ENCODE assay signal across 18 cellular contexts in the genomic region with DNA sequence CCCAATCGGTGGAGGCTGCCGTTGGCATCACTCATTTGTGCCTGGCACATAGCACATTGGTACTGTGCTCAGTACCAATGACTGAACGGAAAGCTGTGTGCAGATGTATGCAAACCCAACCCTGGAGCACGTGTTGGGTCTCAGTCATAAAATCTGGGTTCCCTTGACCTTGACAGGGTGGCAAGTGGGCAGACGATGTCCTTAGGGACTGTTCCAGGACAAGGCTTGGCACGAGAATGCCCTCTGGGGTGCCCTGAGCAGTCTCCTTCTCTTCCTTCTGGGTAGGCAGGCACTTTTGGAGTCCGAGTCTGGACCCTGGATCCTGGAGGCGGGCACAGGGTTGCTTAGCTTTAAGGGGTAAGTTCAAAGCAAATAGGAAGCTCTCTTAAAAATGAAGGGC.
DNase-seq lines count a peak whose midpoint lies in the region; ATAC-seq and TF ChIP-seq lines count a peak whose summit lies in the region.
"Had no signal": no experiment of that assay in that cellular context is flagged by ENCODE, and none has a peak within 500 bp of the region (broad histone marks: within the 10 kb centered on the region; RNA-seq: fewer than 3 reads in every experiment).

No MANE protein-coding gene starts in this region.

- no peak for ATAC-seq in activated CD8-positive, alpha-beta T cell treated with anti-CD3 and anti-CD28 coated beads, Interleukin-2, amount 10 ng/mL, durations not matched to agents 7 days and 5 days
- no peak for ATAC-seq in activated CD8-positive, alpha-beta T cell treated with anti-CD3 and anti-CD28 coated beads for 36 hours
- ATAC-seq in left ventricle myocardium superior (no peak), omental fat pad (ENCODE audit: low FRiP score) (no peak)

- DNase-seq in activated CD8-positive, alpha-beta T cell treated with anti-CD3 and anti-CD28 coated beads, Interleukin-2, amount 10 ng/mL, durations not matched to agents 7 days and 5 days: no peak
- no peak for DNase-seq in activated CD8-positive, alpha-beta T cell treated with anti-CD3 and anti-CD28 coated beads for 36 hours
- DNase-seq in cardiac septum (ENCODE audit: low spot score): peak; percentile 33
- DNase-seq in left ventricle myocardium superior: no peak
- DNase-seq in islet precursor cell: peak; percentile 11
- DNase-seq in omental fat pad (ENCODE audit: low spot score): no peak
- DNase-seq in NCI-H2227 (lab: John Stamatoyannopoulos, UW; ENCODE audit: unreplicated experiment): no peak
- DNase-seq: CD4-positive, CD25-positive, alpha-beta regulatory T cell; DMS153; NCI-H1048; NCI-H1417 treated with DMSO at 0.1 percent for 48 hours; NCI-H1694 treated with DMSO at 0.1 percent for 48 hours; NCI-H2081; NCI-H226; NCI-H510A; NCI-H69; RPMI8226; SHP77 had no signal

- TF ChIP-seq CTCF in activated CD8-positive, alpha-beta T cell treated with anti-CD3 and anti-CD28 coated beads for 36 hours (IDR thresholded peaks at IDR 0.05): no peak
- no peak for TF ChIP-seq CTCF in omental fat pad (IDR thresholded peaks at IDR 0.05)

- H3K27me3 Mint-ChIP-seq in activated CD8-positive, alpha-beta T cell treated with anti-CD3 and anti-CD28 coated beads, Interleukin-2, amount 10 ng/mL, durations not matched to agents 7 days and 5 days (ENCODE audit: low read depth): no peaks in the 10 kb centered on the region
- H3K27me3 Mint-ChIP-seq in activated CD8-positive, alpha-beta T cell treated with anti-CD3 and anti-CD28 coated beads for 36 hours: no peaks in the 10 kb centered on the region
- H3K27me3 Mint-ChIP-seq: CD4-positive, CD25-positive, alpha-beta regulatory T cell had no signal

- H3K27ac Mint-ChIP-seq in activated CD8-positive, alpha-beta T cell treated with anti-CD3 and anti-CD28 coated beads, Interleukin-2, amount 10 ng/mL, durations not matched to agents 7 days and 5 days: peak overlapping the region; percentile 44
- H3K27ac Mint-ChIP-seq in activated CD8-positive, alpha-beta T cell treated with anti-CD3 and anti-CD28 coated beads for 36 hours: no peak overlapping the region

- POLR2A ChIA-PET in activated CD8-positive, alpha-beta T cell treated with anti-CD3 and anti-CD28 coated beads, Interleukin-2, amount 10 ng/mL, durations not matched to agents 7 days and 5 days (lab: Charles Lee): no interaction called here
- POLR2A ChIA-PET in activated CD8-positive, alpha-beta T cell treated with anti-CD3 and anti-CD28 coated beads for 36 hours (lab: Charles Lee): no interaction called here

- CTCF ChIA-PET in activated CD8-positive, alpha-beta T cell treated with anti-CD3 and anti-CD28 coated beads, Interleukin-2, amount 10 ng/mL, durations not matched to agents 7 days and 5 days (lab: Charles Lee): no interaction called here
- CTCF ChIA-PET in activated CD8-positive, alpha-beta T cell treated with anti-CD3 and anti-CD28 coated beads for 36 hours (lab: Charles Lee): no interaction called here

- H3K36me3 Mint-ChIP-seq in activated CD8-positive, alpha-beta T cell treated with anti-CD3 and anti-CD28 coated beads, Interleukin-2, amount 10 ng/mL, durations not matched to agents 7 days and 5 days (ENCODE audit: low read depth): peaks cover 3% of the 10 kb centered on the region
- H3K36me3 Mint-ChIP-seq in activated CD8-positive, alpha-beta T cell treated with anti-CD3 and anti-CD28 coated beads for 36 hours (ENCODE audit: low read depth): no peaks in the 10 kb centered on the region
- H3K36me3 Mint-ChIP-seq: CD4-positive, CD25-positive, alpha-beta regulatory T cell had no signal

- intact Hi-C loops in activated CD8-positive, alpha-beta T cell treated with anti-CD3 and anti-CD28 coated beads for 36 hours (cut with micrococcal nuclease): no loop called here
- intact Hi-C loops in cardiac septum (cut with DNase I) (no loop called here), left ventricle myocardium superior (cut with micrococcal nuclease) (no loop called here)

- H3K9me3 Mint-ChIP-seq in activated CD8-positive, alpha-beta T cell treated with anti-CD3 and anti-CD28 coated beads, Interleukin-2, amount 10 ng/mL, durations not matched to agents 7 days and 5 days (ENCODE audit: insufficient read depth): no peaks in the 10 kb centered on the region
- no peaks in the 10 kb centered on the region for H3K9me3 Mint-ChIP-seq in activated CD8-positive, alpha-beta T cell treated with anti-CD3 and anti-CD28 coated beads for 36 hours
- H3K9me3 Mint-ChIP-seq: CD4-positive, CD25-positive, alpha-beta regulatory T cell had no signal

- no peak overlapping the region for H3K4me3 Mint-ChIP-seq in activated CD8-positive, alpha-beta T cell treated with anti-CD3 and anti-CD28 coated beads, Interleukin-2, amount 10 ng/mL, durations not matched to agents 7 days and 5 days
- H3K4me3 Mint-ChIP-seq in activated CD8-positive, alpha-beta T cell treated with anti-CD3 and anti-CD28 coated beads for 36 hours: no peak overlapping the region

- H3K4me1 Mint-ChIP-seq in activated CD8-positive, alpha-beta T cell treated with anti-CD3 and anti-CD28 coated beads, Interleukin-2, amount 10 ng/mL, durations not matched to agents 7 days and 5 days (ENCODE audit: low read depth): peaks cover 53% of the 10 kb centered on the region
- H3K4me1 Mint-ChIP-seq in activated CD8-positive, alpha-beta T cell treated with anti-CD3 and anti-CD28 coated beads for 36 hours (ENCODE audit: low read depth): peaks cover 8% of the 10 kb centered on the region

Comparison
In these comparisons a context has a peak if more than half of its experiments do, and no peak if none do; other contexts are left out.
1. DNase-seq: peak in cardiac septum (single experiment) and islet precursor cell (single experiment); none in activated CD8-positive, alpha-beta T cell treated with anti-CD3 and anti-CD28 coated beads, Interleukin-2, amount 10 ng/mL, durations not matched to agents 7 days and 5 days (single experiment), activated CD8-positive, alpha-beta T cell treated with anti-CD3 and anti-CD28 coated beads for 36 hours (single experiment), left ventricle myocardium superior (single experiment), omental fat pad (single experiment) and NCI-H2227 (single experiment).